ENCODE assay signal across 1 cellular context in the genomic region with DNA sequence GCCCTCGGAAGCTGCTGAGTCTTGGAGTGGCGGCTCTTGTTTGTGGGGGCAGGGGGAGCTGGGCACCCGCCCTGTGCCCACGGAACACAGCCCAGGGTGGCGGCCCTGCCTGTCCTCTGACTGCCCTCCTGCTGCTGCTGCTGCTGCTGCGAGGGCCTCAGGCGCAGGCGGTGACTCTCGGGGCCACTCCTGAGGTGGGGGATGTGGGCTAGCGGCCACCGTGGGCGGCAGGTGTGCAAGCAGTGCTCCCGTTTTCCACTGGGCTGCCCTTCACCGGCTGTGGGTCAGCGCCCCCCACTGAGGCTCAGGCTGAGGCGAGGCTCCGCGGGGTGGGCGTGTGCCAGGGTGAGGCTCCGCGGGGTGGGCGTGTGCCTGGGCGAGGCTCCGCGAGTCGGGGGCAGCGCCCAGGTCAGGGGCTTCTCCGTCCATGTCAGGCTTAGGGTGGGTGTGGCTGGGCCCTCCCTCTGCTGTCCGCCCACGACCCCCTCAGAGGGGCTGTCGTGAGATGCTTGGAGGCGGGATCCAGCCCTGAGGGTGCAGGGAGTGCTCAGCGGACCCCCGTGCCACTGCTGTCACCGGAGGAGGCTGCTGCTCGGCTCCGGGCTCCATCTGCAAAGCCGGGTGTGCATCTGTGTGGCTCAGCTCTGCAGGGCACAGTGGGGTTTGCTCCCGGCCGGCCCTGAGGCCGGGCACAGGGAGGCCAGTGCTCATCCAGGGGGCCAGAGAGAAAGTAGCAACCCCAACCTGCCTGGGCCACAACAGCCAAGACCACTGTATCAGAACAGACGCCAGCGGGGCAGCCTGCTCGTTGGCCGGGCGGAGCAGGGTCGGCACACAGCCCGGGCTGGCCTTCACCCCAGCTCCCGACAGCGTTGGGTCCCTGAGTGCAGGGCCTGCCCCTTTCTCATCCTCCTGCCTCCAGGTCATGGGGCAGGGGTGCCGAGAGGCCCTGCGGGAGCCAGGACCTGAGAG.
TF ChIP-seq lines count a peak whose summit lies in the region.

No MANE protein-coding gene starts in this region.

TF ChIP-seq in HEK293, 187 proteins besides CTCF, POLR2A, EP300 and RAD21 (continued from another document):
- TF ChIP-seq, protein P1, sequence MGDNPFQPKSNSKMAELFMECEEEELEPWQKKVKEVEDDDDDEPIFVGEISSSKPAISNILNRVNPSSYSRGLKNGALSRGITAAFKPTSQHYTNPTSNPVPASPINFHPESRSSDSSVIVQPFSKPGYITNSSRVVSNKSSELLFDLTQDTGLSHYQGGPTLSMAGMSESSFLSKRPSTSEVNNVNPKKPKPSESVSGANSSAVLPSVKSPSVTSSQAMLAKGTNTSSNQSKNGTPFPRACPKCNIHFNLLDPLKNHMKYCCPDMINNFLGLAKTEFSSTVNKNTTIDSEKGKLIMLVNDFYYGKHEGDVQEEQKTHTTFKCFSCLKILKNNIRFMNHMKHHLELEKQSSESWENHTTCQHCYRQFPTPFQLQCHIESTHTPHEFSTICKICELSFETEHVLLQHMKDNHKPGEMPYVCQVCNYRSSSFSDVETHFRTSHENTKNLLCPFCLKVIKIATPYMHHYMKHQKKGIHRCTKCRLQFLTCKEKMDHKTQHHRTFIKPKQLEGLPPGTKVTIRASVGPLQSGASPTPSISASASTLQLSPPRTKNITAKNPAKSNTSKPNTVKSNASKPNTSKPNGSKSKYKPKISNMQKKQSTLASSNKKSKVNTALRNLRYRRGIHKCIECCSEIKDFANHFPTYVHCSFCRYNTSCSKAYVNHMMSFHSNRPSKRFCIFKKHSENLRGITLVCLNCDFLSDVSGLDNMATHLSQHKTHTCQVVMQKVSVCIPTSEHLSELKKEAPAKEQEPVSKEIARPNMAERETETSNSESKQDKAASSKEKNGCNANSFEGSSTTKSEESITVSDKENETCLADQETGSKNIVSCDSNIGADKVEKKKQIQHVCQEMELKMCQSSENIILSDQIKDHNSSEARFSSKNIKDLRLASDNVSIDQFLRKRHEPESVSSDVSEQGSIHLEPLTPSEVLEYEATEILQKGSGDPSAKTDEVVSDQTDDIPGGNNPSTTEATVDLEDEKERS (tag by site-specific recombination; IDR thresholded peaks at IDR 0.05): no peak
- no peak for TF ChIP-seq SP3 (tag by site-specific recombination; IDR thresholded peaks at IDR 0.05)
- no peak for TF ChIP-seq GLI2 (tag by site-specific recombination; IDR thresholded peaks at IDR 0.05; ENCODE audit: borderline replicate concordance, low read depth)
- no peak for TF ChIP-seq GLIS1 (tag by site-specific recombination; IDR thresholded peaks at IDR 0.05)
- no peak for TF ChIP-seq ZNF350 (tag by site-specific recombination; IDR thresholded peaks at IDR 0.05)
- TF ChIP-seq ZBTB8A (tag by site-specific recombination; IDR thresholded peaks at IDR 0.05): no peak
- TF ChIP-seq ZNF830 (tag by site-specific recombination; IDR thresholded peaks at IDR 0.05; ENCODE audit: low read depth): no peak
- TF ChIP-seq ZNF174 (tag by site-specific recombination; IDR thresholded peaks at IDR 0.05): no peak
- no peak for TF ChIP-seq IKZF3 (tag by site-specific recombination; IDR thresholded peaks at IDR 0.05)
- TF ChIP-seq ZFP41 (tag by site-specific recombination; IDR thresholded peaks at IDR 0.05; ENCODE audit: borderline replicate concordance): no peak
- no peak for TF ChIP-seq ZNF768 (tag by site-specific recombination; IDR thresholded peaks at IDR 0.05)
- TF ChIP-seq ZNF548 (tag by site-specific recombination; IDR thresholded peaks at IDR 0.05): no peak
